27 cellular contexts compared by ENCODE assay signal in the genomic region with DNA sequence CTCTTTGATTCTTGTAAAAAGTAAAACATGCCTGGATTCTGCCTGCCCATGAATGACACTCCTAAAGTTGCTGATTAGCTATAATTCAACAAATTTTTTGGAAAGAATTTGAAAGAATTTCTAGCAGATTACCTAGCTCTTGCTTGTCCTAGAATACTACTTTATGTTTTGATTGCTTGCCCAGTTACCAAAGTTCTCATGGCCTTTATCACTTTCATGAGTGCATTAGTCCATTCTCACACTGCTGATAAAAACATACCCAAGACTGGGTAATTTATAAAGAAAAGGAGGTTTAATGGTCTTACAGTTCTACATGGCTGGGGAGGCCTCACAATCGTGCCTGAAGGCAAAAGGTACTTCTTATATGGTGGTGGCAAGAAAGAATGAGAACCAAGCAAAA.
"Had no signal": no experiment of that assay in that cellular context is flagged by ENCODE, and none has a peak within 500 bp of the region (broad histone marks: within the 10 kb centered on the region; RNA-seq: fewer than 3 reads in every experiment).

No MANE protein-coding gene starts in this region.

- H3K36me3 ChIP-seq: stomach, suprapubic skin, thoracic aorta, thyroid gland, tibial artery, tibial nerve, transverse colon, upper lobe of left lung, upper lobe of right lung, uterus, vagina had no signal

- H3K4me3 ChIP-seq: stomach, suprapubic skin, testis, thoracic aorta, thyroid gland, tibial artery, tibial nerve, transverse colon, upper lobe of left lung, upper lobe of right lung, uterus, vagina had no signal

- H3K27ac ChIP-seq: stomach, suprapubic skin, testis, thoracic aorta, thyroid gland, tibial artery, tibial nerve, transverse colon, upper lobe of left lung, upper lobe of right lung, uterus, vagina had no signal

- H3K9me3 ChIP-seq: stomach, suprapubic skin, testis, thoracic aorta, thyroid gland, tibial artery, tibial nerve, transverse colon, upper lobe of left lung, upper lobe of right lung, uterus, vagina had no signal

- H3K4me1 ChIP-seq: stomach, suprapubic skin, testis, thyroid gland, tibial artery, tibial nerve, transverse colon, upper lobe of left lung, upper lobe of right lung, uterus, vagina had no signal

- FAIRE-seq: urothelium cell line had no signal

- ATAC-seq: stimulated activated effector memory CD8-positive, alpha-beta T cell treated with anti-CD3 and anti-CD28 coated beads, Interleukin-12 subunit alpha, Interleukin-12 subunit beta, amount 100 ng/mL, for 72 hours; stimulated activated memory B cell treated with anti-CD40 and anti-IgM and Interleukin-4, amounts not matched to agents 10 μg/mL and 1 μg/mL and 100 μg/mL, for 72 hours; stimulated activated naive B cell treated with anti-CD40 and anti-IgM and Interleukin-4, amounts not matched to agents 10 μg/mL and 1 μg/mL and 100 μg/mL, for 72 hours; stimulated activated naive CD8-positive, alpha-beta T cell treated with anti-CD3 and anti-CD28 coated beads, Interleukin-15, amount 100 ng/mL, for 72 hours; stimulated activated naive CD8-positive, alpha-beta T cell treated with anti-CD3 and anti-CD28 coated beads, Interleukin-15, Interleukin-2, amounts not matched to agents 100 U/mL and 50 U/mL, for 24 hours; upper lobe of right lung had no signal

- DNase-seq: stimulated activated CD4-positive, alpha-beta T cell treated with anti-CD3 and anti-CD28 coated beads, Interleukin-2, amount 100 ng/mL, for 48 hours; stimulated activated CD4-positive, alpha-beta T cell treated with anti-CD3 and anti-CD28 coated beads, Interleukin-4, amount 100 ng/mL, for 1 hour; stimulated activated CD4-positive, alpha-beta T cell treated with anti-CD3 and anti-CD28 coated beads, Interleukin-4, amount 100 ng/mL, for 24 hours; stimulated activated CD4-positive, alpha-beta T cell treated with anti-CD3 and anti-CD28 coated beads, Interleukin-4, amount 100 ng/mL, for 4 hours; stimulated activated CD8-positive, alpha-beta memory T cell treated with anti-CD3 and anti-CD28 coated beads, Interleukin-4, amount 100 ng/mL, for 48 hours; stimulated activated naive B cell treated with anti-CD40 and anti-IgM and Interleukin-4, amounts not matched to agents 10 μg/mL and 1 μg/mL and 100 μg/mL, for 72 hours; stimulated activated naive CD4-positive, alpha-beta T cell; stimulated activated naive CD4-positive, alpha-beta T cell treated with Interleukin-2 at 50 U/mL for 16 hours; stimulated activated naive CD8-positive, alpha-beta T cell treated with anti-CD3 and anti-CD28 coated beads, Interleukin-15, amount 100 ng/mL, for 72 hours; stimulated activated naive CD8-positive, alpha-beta T cell treated with anti-CD3 and anti-CD28 coated beads, Interleukin-15, Interleukin-2, amounts not matched to agents 100 U/mL and 50 U/mL, for 24 hours; stomach; substantia nigra; testis; thyroid gland; tibial artery; transverse colon; trophoblast cell; upper lobe of left lung; upper lobe of right lung; uterus had no signal

- H3K27me3 ChIP-seq: stomach, suprapubic skin, testis, thyroid gland, tibial artery, tibial nerve, transverse colon, upper lobe of left lung, upper lobe of right lung, uterus, vagina had no signal
